8 cellular contexts compared by ENCODE assay signal in genomic region chr2:24456610-24457556, GRCh38. TPM values are rescaled to one million over a fixed set of nuclear protein-coding genes. Genes with fewer than 3 reads are reported as not detected.
DNase-seq lines count a peak whose midpoint lies in the region; ATAC-seq and TF ChIP-seq lines count a peak whose summit lies in the region.

No MANE protein-coding gene starts in this region.

- TF ChIP-seq CTCF in NB4 (IDR thresholded peaks at IDR 0.05; ENCODE audit: low read depth, low read length) = no peak

- no peak for ATAC-seq in GM21423 (IDR thresholded peaks at IDR 0.05; ENCODE audit: unreplicated experiment)

- no peak overlapping the region for H3K4me3 ChIP-seq in NB4 (ENCODE audit: low read depth, low read length)

- peak; percentile 83 for DNase-seq in AG08396 (ENCODE audit: low spot score)
- DNase-seq in NB4 (ENCODE audit: low read depth) = peak; percentile 56
- peak; percentile 65 for DNase-seq in dermis blood vessel endothelial cell
- peak in 33 of 56 donors; percentile 7 to 78 (median 25) for DNase-seq in nucleus accumbens (lab: John Stamatoyannopoulos, UW)
- DNase-seq in DMS79 (lab: John Stamatoyannopoulos, UW) = no peak
- no peak for DNase-seq in HT-29 (ENCODE audit: low spot score)
- no peak for DNase-seq in NCI-H2029 treated with DMSO at 0.1 percent for 48 hours (lab: John Stamatoyannopoulos, UW)

- no peak for TF ChIP-seq POLR2A in NB4 (IDR thresholded peaks at IDR 0.05; ENCODE audit: extremely low read depth, insufficient read length)

RNA-seq across cellular contexts. Expression of gene NCOA1, which starts 34.2 kb away (rescaled TPM):
- 12.8 and 13.1 TPM in 2 replicates for total RNA-seq in dermis blood vessel endothelial cell
- total RNA-seq in HT-29 (2014; rRNA removed; shearing (Covaris generic)) = 2.9 and 4.0 TPM in 2 replicates

Comparison
In these comparisons a context has a peak if more than half of its experiments do, and no peak if none do; other contexts are left out.
1. DNase-seq: peak in AG08396 (single experiment), NB4 (single experiment), dermis blood vessel endothelial cell (single experiment) and nucleus accumbens (33 of 56); none in DMS79 (single experiment), HT-29 (single experiment) and NCI-H2029 treated with DMSO at 0.1 percent for 48 hours (single experiment).